ENCODE assay signal across 2 cellular contexts in genomic region chr7:116438274-116438673, GRCh38.
A peak's percentile ranks its signal among the peaks of the same experiment; 100 is the strongest.
TF ChIP-seq lines count a peak whose summit lies in the region.

No MANE protein-coding gene starts in this region.

TF ChIP-seq in IMR-90, 13 proteins besides CTCF, POLR2A, EP300 and RAD21:
- TF ChIP-seq ELK1 (IDR thresholded peaks at IDR 0.05; ENCODE audit: borderline replicate concordance, low read depth, low read length) (no peak), CHD1 (IDR thresholded peaks at IDR 0.05; ENCODE audit: low read depth, low read length) (no peak), RFX5 (IDR thresholded peaks at IDR 0.05; ENCODE audit: low read depth, low read length) (no peak), BHLHE40 (IDR thresholded peaks at IDR 0.05; ENCODE audit: low read depth, low read length) (no peak)

TF ChIP-seq in K562, 482 proteins besides CTCF, POLR2A, EP300 and RAD21 (continued from another document):
- no peak for TF ChIP-seq TAF7 (tag; IDR thresholded peaks at IDR 0.05)
- TF ChIP-seq NUFIP1 (IDR thresholded peaks at IDR 0.05; ENCODE audit: partially characterized antibody): no peak
- TF ChIP-seq ZBTB1 (CRISPR knock-in tag; IDR thresholded peaks at IDR 0.05; ENCODE audit: borderline replicate concordance, low read depth): no peak
- TF ChIP-seq TEAD4 (IDR thresholded peaks at IDR 0.05; ENCODE audit: low read length): peak; percentile 38; the same call in 1 of the 2 replicates
- TF ChIP-seq TEAD4 (CRISPR knock-in tag; IDR thresholded peaks at IDR 0.05; ENCODE audit: borderline replicate concordance): no peak
- TF ChIP-seq, protein P1, sequence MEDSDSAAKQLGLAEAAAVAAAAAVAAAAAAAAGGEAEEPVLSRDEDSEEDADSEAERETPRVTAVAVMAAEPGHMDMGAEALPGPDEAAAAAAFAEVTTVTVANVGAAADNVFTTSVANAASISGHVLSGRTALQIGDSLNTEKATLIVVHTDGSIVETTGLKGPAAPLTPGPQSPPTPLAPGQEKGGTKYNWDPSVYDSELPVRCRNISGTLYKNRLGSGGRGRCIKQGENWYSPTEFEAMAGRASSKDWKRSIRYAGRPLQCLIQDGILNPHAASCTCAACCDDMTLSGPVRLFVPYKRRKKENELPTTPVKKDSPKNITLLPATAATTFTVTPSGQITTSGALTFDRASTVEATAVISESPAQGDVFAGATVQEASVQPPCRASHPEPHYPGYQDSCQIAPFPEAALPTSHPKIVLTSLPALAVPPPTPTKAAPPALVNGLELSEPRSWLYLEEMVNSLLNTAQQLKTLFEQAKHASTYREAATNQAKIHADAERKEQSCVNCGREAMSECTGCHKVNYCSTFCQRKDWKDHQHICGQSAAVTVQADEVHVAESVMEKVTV (CRISPR knock-in tag; IDR thresholded peaks at IDR 0.05): peak; percentile 54; the same call in 1 of the 2 replicates
- TF ChIP-seq PML (IDR thresholded peaks at IDR 0.05; ENCODE audit: low read length): no peak
- TF ChIP-seq ZNF41 (CRISPR knock-in tag; conservative IDR thresholded peaks at IDR 0.05): no peak
- TF ChIP-seq ZNF766 (CRISPR knock-in tag; conservative IDR thresholded peaks at IDR 0.05): no peak
- no peak for TF ChIP-seq ZNF316 (IDR thresholded peaks at IDR 0.05)
- TF ChIP-seq FOXM1 (IDR thresholded peaks at IDR 0.05; ENCODE audit: low read depth): no peak
- TF ChIP-seq FOXM1 (CRISPR knock-in tag; IDR thresholded peaks at IDR 0.05; ENCODE audit: low read depth): no peak
- TF ChIP-seq VEZF1 (CRISPR knock-in tag; IDR thresholded peaks at IDR 0.05): no peak
- TF ChIP-seq ZNF24 (IDR thresholded peaks at IDR 0.05): no peak
- TF ChIP-seq ZNF589 (CRISPR knock-in tag; IDR thresholded peaks at IDR 0.05; ENCODE audit: low read depth): no peak
